ENCODE assay signal across 1 cellular context in the genomic region with DNA sequence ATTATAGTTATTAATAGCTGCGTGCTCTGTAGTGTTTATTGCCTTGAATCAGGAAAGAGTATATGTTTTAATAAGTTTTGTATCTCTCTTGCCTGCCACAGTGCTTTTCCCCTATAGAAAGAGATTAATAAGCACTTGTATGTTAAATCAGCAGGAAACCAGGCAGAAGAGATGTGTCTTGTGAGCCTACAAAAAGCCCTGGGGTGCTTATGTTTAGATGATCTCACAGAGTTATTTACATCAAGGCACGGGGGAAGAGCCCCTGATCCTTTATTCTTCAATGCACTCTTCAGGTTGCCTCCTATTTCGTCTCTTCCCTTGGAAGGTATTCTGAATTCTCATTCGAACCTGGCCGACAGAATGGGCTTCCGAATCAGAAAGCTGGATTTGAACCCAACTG.
TF ChIP-seq lines count a peak whose summit lies in the region.

No MANE protein-coding gene starts in this region.

TF ChIP-seq in WTC11, 78 proteins besides CTCF, POLR2A, EP300 and RAD21 (continued from another document):
- TF ChIP-seq, protein P1, sequence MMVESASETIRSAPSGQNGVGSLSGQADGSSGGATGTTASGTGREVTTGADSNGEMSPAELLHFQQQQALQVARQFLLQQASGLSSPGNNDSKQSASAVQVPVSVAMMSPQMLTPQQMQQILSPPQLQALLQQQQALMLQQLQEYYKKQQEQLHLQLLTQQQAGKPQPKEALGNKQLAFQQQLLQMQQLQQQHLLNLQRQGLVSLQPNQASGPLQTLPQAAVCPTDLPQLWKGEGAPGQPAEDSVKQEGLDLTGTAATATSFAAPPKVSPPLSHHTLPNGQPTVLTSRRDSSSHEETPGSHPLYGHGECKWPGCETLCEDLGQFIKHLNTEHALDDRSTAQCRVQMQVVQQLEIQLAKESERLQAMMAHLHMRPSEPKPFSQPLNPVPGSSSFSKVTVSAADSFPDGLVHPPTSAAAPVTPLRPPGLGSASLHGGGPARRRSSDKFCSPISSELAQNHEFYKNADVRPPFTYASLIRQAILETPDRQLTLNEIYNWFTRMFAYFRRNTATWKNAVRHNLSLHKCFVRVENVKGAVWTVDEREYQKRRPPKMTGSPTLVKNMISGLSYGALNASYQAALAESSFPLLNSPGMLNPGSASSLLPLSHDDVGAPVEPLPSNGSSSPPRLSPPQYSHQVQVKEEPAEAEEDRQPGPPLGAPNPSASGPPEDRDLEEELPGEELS (CRISPR knock-in tag; IDR thresholded peaks at IDR 0.05): no peak
- no peak for TF ChIP-seq HMGXB4 (CRISPR knock-in tag; IDR thresholded peaks at IDR 0.05)
- TF ChIP-seq IRF2 (CRISPR knock-in tag; IDR thresholded peaks at IDR 0.05; ENCODE audit: borderline replicate concordance, low read depth): no peak
- TF ChIP-seq ATF1 (CRISPR knock-in tag; IDR thresholded peaks at IDR 0.05): no peak
- no peak for TF ChIP-seq ETV6 (CRISPR knock-in tag; IDR thresholded peaks at IDR 0.05)
